In genomic region chr2:174613545-174613944, GRCh38 we compare ENCODE assay signal across 22 cellular contexts. TPM values are rescaled to one million over a fixed set of nuclear protein-coding genes. Genes with fewer than 3 reads are reported as not detected.
A peak's percentile ranks its signal among the peaks of the same experiment; 100 is the strongest.
DNase-seq lines count a peak whose midpoint lies in the region; ATAC-seq, FAIRE-seq and TF ChIP-seq lines count a peak whose summit lies in the region.
"Had no signal": no experiment of that assay in that cellular context is flagged by ENCODE, and none has a peak within 500 bp of the region (broad histone marks: within the 10 kb centered on the region; RNA-seq: fewer than 3 reads in every experiment).

No MANE protein-coding gene starts in this region.

- peaks cover 3% of the 10 kb centered on the region for H3K79me2 ChIP-seq in ACC112 (ENCODE audit: control insufficient read depth, insufficient read depth, low read length, unreplicated experiment)

- H3K27ac ChIP-seq in ACC112 (ENCODE audit: low read depth, low read length) = peak overlapping the region; percentile 94; the same call in 1 of the 2 replicates
- no peak overlapping the region for H3K27ac ChIP-seq in CD4-positive, alpha-beta T cell (ENCODE audit: low read depth, low read length)
- H3K27ac ChIP-seq: BLaER1 treated with 17β-estradiol and CSF1 and Interleukin-3, amounts not matched to agents 10 nM and 100 nM; lower lobe of right lung; neural progenitor cell; thyroid gland had no signal

- DNase-seq in CD4-positive, alpha-beta T cell = no peak
- DNase-seq in T-helper 17 cell (no peak), memory B cell (ENCODE audit: low spot score in 2 of 2) (no peak), NCI-H1417 treated with DMSO at 0.1 percent for 48 hours (lab: John Stamatoyannopoulos, UW) (no peak), urothelium cell line (ENCODE audit: low spot score) (no peak), NCI-H2196 treated with DMSO at 0.1 percent for 48 hours (lab: John Stamatoyannopoulos, UW; ENCODE audit: unreplicated experiment) (no peak)
- DNase-seq: activated CD4-positive, CD25-positive, alpha-beta regulatory T cell treated with anti-CD3 and anti-CD28 coated beads, Interleukin-2, amount 50 U/mL, for 72 hours; activated T-cell treated with anti-CD3 and anti-CD28 coated beads, Interleukin-2, amount 50 U/mL, for 48 hours; DND-41; lower lobe of right lung; MG63; NCI-H187 treated with DMSO at 0.1 percent for 48 hours; NCI-H748 treated with DMSO at 0.1 percent for 48 hours; stimulated activated CD4-positive, alpha-beta T cell treated with anti-CD3 and anti-CD28 coated beads, Interleukin-2, amount 100 ng/mL, for 24 hours; thyroid gland had no signal

- no peaks in the 10 kb centered on the region for H3K9me3 Mint-ChIP-seq in CD4-positive, alpha-beta T cell
- no peaks in the 10 kb centered on the region for H3K9me3 Mint-ChIP-seq in memory B cell
- H3K9me3 Mint-ChIP-seq: neural progenitor cell had no signal

- TF ChIP-seq CTCF in CD4-positive, alpha-beta T cell (IDR thresholded peaks at IDR 0.05) = no peak

- no peak for ATAC-seq in CD4-positive, alpha-beta T cell (ENCODE audit: poor library complexity)
- no peak for ATAC-seq in T-helper 17 cell
- no peak for ATAC-seq in memory B cell (ENCODE audit: low read depth)
- ATAC-seq in HG02798 (IDR thresholded peaks at IDR 0.05; ENCODE audit: poor library complexity, unreplicated experiment) = no peak
- ATAC-seq: sciatic nerve had no signal

- FAIRE-seq in urothelium cell line (lab: Jason Lieb, UNC) = no peak
- FAIRE-seq: colon, frontal cortex had no signal

- H3K9me3 ChIP-seq in CD4-positive, alpha-beta T cell (ENCODE audit: control insufficient read depth, low read length) = no peaks in the 10 kb centered on the region
- no peaks in the 10 kb centered on the region for H3K9me3 ChIP-seq in T-helper 17 cell (ENCODE audit: control insufficient read depth, low read length, poor library complexity, severe bottlenecking)
- H3K9me3 ChIP-seq: BLaER1 treated with 17β-estradiol and CSF1 and Interleukin-3, amounts not matched to agents 10 nM and 100 nM; lower lobe of right lung; MG63; thyroid gland had no signal

- H3K4me3 Mint-ChIP-seq in CD4-positive, alpha-beta T cell = no peak overlapping the region
- no peak overlapping the region for H3K4me3 Mint-ChIP-seq in T-helper 17 cell
- H3K4me3 Mint-ChIP-seq in memory B cell = peak overlapping the region; percentile 24
- H3K4me3 Mint-ChIP-seq: neural progenitor cell had no signal

- no peaks in the 10 kb centered on the region for H3K27me3 ChIP-seq in ACC112 (ENCODE audit: insufficient read depth, low read length)
- no peaks in the 10 kb centered on the region for H3K27me3 ChIP-seq in CD4-positive, alpha-beta T cell (ENCODE audit: control insufficient read depth, insufficient read depth, low read length)
- H3K27me3 ChIP-seq: BLaER1 treated with 17β-estradiol and CSF1 and Interleukin-3, amounts not matched to agents 10 nM and 100 nM; MG63; neural progenitor cell; thyroid gland had no signal

- intact Hi-C loops in CD4-positive, alpha-beta T cell (cut with DNase I, micrococcal nuclease) = no loop called here

- H3K27me3 Mint-ChIP-seq in CD4-positive, alpha-beta T cell = no peaks in the 10 kb centered on the region
- H3K27me3 Mint-ChIP-seq in T-helper 17 cell = no peaks in the 10 kb centered on the region
- H3K27me3 Mint-ChIP-seq in memory B cell = no peaks in the 10 kb centered on the region

- no peak overlapping the region for H2AFZ ChIP-seq in ACC112 (ENCODE audit: low read length, unreplicated experiment)
- H2AFZ ChIP-seq: neural progenitor cell had no signal

- peaks cover 63% of the 10 kb centered on the region for H3K36me3 Mint-ChIP-seq in CD4-positive, alpha-beta T cell (ENCODE audit: low read depth)
- H3K36me3 Mint-ChIP-seq in T-helper 17 cell (ENCODE audit: low read depth) (no peaks in the 10 kb centered on the region), memory B cell (peaks cover 12% of the 10 kb centered on the region)

- peaks cover 63% of the 10 kb centered on the region for H3K4me1 ChIP-seq in ACC112 (ENCODE audit: control insufficient read depth, insufficient read depth, low read length, unreplicated experiment)
- H3K4me1 ChIP-seq: neural progenitor cell had no signal

- POLR2A ChIA-PET in CD4-positive, alpha-beta T cell (lab: Charles Lee) = interaction anchor here (0.8 to 12.5 kb wide), 3 partner anchors 18 to 218 kb away, joined by 3 to 106 read pairs (median 3); partner anchors contain the start of genes SCRN3 and WIPF1

- CTCF ChIA-PET in CD4-positive, alpha-beta T cell (lab: Charles Lee) = interaction anchor here (1.7 kb wide), 1 partner anchor 35 kb away, joined by 5 read pairs; no protein-coding TSS in a partner anchor

- no peak overlapping the region for H3K4me3 ChIP-seq in ACC112 (ENCODE audit: low read depth, low read length)
- H3K4me3 ChIP-seq: BLaER1 treated with 17β-estradiol and CSF1 and Interleukin-3, amounts not matched to agents 10 nM and 100 nM; lower lobe of right lung; MG63; neural progenitor cell; thyroid gland had no signal

- peaks cover 99% of the 10 kb centered on the region for H3K4me1 Mint-ChIP-seq in CD4-positive, alpha-beta T cell (ENCODE audit: low read depth)
- peaks cover 60% of the 10 kb centered on the region for H3K4me1 Mint-ChIP-seq in T-helper 17 cell
- peaks cover 59% of the 10 kb centered on the region for H3K4me1 Mint-ChIP-seq in memory B cell

- no peaks in the 10 kb centered on the region for H3K36me3 ChIP-seq in ACC112 (ENCODE audit: insufficient read depth, low read length)
- H3K36me3 ChIP-seq: lower lobe of right lung, MG63, neural progenitor cell, thyroid gland had no signal

- H3K27ac Mint-ChIP-seq in CD4-positive, alpha-beta T cell = peak overlapping the region; percentile 86
- H3K27ac Mint-ChIP-seq in T-helper 17 cell (peak overlapping the region; percentile 90), memory B cell (peak overlapping the region; percentile 97)
- H3K27ac Mint-ChIP-seq: neural progenitor cell had no signal

RNA-seq across cellular contexts. Expression of gene WIPF1, which starts 15.9 kb away (rescaled TPM):
- total RNA-seq in CD4-positive, alpha-beta T cell = 100 to 1,000 TPM; 237 to 264 TPM
- total RNA-seq in T-helper 17 cell = 100 to 1,000 TPM; 368 to 424 TPM
